ENCODE assay signal across 10 cellular contexts in the genomic region with DNA sequence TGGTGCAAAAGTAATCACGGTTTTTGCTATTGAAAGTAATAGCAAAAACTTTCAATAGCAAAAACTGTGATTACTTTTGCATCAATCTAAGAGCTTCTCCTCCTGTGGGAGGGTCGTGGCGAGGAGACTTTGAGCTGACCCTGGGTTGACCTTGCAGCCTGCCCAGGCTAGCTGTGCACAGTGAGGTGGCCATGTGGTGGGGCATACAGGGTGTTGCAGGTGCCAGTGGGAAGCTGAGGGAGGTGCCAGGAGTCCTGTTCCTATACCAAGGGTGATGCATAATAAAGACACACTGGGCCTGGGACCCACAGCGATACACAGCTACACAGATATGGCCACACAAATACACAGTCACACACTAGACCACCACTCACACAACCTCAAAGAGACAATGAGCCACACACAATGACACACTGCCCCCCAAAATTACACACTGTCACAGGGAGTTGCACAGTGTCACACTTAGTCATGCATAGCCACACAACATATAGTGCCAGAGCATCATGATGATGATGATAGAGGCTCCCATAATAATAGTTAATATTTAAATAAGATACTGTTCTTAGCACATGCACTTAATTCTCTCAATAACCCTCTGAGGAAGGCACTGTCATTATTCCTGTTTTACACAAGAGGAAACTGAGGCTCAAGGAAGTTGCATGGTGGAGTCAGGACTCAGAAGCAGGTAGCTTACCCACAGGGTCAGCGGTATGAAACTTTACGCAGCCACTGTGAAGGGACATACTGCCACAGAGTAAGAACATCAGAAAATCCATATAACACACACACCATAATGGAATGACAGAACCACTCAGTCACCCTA. TPM values are rescaled to one million over a fixed set of nuclear protein-coding genes. Genes with fewer than 3 reads are reported as not detected.
DNase-seq lines count a peak whose midpoint lies in the region; TF ChIP-seq lines count a peak whose summit lies in the region.
"Had no signal": no experiment of that assay in that cellular context is flagged by ENCODE, and none has a peak within 500 bp of the region (broad histone marks: within the 10 kb centered on the region; RNA-seq: fewer than 3 reads in every experiment).

No MANE protein-coding gene starts in this region.

- peak overlapping the region; percentile 65 to 90 (median 76) for H3K4me3 ChIP-seq in Peyer's patch
- H3K4me3 ChIP-seq in effector memory CD4-positive, alpha-beta T cell (ENCODE audit: insufficient read depth, low read depth, low read length, poor library complexity, severe bottlenecking): peak overlapping the region; percentile 73
- peak overlapping the region; percentile 90 for H3K4me3 ChIP-seq in parathyroid adenoma (ENCODE audit: low read depth, low read length)
- no peak overlapping the region for H3K4me3 ChIP-seq in H7 (ENCODE audit: insufficient read depth, low read depth, low read length)

- no peak for TF ChIP-seq POLR2A in Peyer's patch (IDR thresholded peaks at IDR 0.05)

- CTCF ChIA-PET in Calu3 (lab: Charles Lee): no interaction called here

- no peak overlapping the region for H3K9ac ChIP-seq in parathyroid adenoma

- H3K79me2 ChIP-seq in parathyroid adenoma: no peaks in the 10 kb centered on the region

- H3K36me3 ChIP-seq in Peyer's patch: peaks cover 0 to 12% (median 0%) of the 10 kb centered on the region in 3 donors
- H3K36me3 ChIP-seq in effector memory CD4-positive, alpha-beta T cell (ENCODE audit: control insufficient read depth, insufficient read depth, low read length): peaks cover 19% of the 10 kb centered on the region
- no peaks in the 10 kb centered on the region for H3K36me3 ChIP-seq in parathyroid adenoma (ENCODE audit: control insufficient read depth, insufficient read depth, low read length)
- H3K36me3 ChIP-seq in H7 (replicated peaks; ENCODE audit: control insufficient read depth, insufficient read depth, low read length): no peaks in the 10 kb centered on the region; the same call in 1 of the 2 replicates

- TF ChIP-seq CTCF in Calu3 (IDR thresholded peaks at IDR 0.05; ENCODE audit: unreplicated experiment): no peak
- no peak for TF ChIP-seq CTCF in Peyer's patch (IDR thresholded peaks at IDR 0.05)
- no peak for TF ChIP-seq CTCF in parathyroid adenoma (IDR thresholded peaks at IDR 0.05)

- H3K4me1 Mint-ChIP-seq in Calu3 (ENCODE audit: low read depth, unreplicated experiment): peaks cover 30% of the 10 kb centered on the region

- peak overlapping the region; percentile 87 for H3K4me2 ChIP-seq in parathyroid adenoma (ENCODE audit: low read length)

- H2AFZ ChIP-seq in parathyroid adenoma: peak overlapping the region; percentile 84

- no peaks in the 10 kb centered on the region for H3K9me3 Mint-ChIP-seq in Calu3 (ENCODE audit: low read depth, unreplicated experiment)

- peak overlapping the region; percentile 92 to 96 (median 94) for H3K27ac ChIP-seq in Peyer's patch
- H3K27ac ChIP-seq in effector memory CD4-positive, alpha-beta T cell (ENCODE audit: insufficient read depth, low read length, poor library complexity, severe bottlenecking): peak overlapping the region; percentile 94
- H3K27ac ChIP-seq in parathyroid adenoma: peak overlapping the region; percentile 94

- no peak for DNase-seq in Calu3
- DNase-seq in Peyer's patch: peak in 2 of 3 donors; percentile 36 to 41
- no peak for DNase-seq in effector memory CD4-positive, alpha-beta T cell
- no peak for DNase-seq in HPDE6-E6E7 (ENCODE audit: extremely low spot score)
- no peak for DNase-seq in RKO (ENCODE audit: low spot score)
- no peak for DNase-seq in H7
- no peak for DNase-seq in DMS53 (lab: John Stamatoyannopoulos, UW)
- DNase-seq: activated CD4-positive, alpha-beta T cell treated with anti-CD3 and anti-CD28 coated beads, Interleukin-2, amount 50 U/mL, for 4 hours; GDM1 had no signal

- H3K4me1 ChIP-seq in Peyer's patch: peaks cover 0 to 18% (median 3%) of the 10 kb centered on the region in 4 donors
- peaks cover 8% of the 10 kb centered on the region for H3K4me1 ChIP-seq in effector memory CD4-positive, alpha-beta T cell (ENCODE audit: control insufficient read depth, insufficient read depth, low read length, poor library complexity, severe bottlenecking)
- H3K4me1 ChIP-seq in parathyroid adenoma: no peaks in the 10 kb centered on the region

- H3K36me3 Mint-ChIP-seq in Calu3 (ENCODE audit: insufficient read depth, unreplicated experiment): peaks cover 23% of the 10 kb centered on the region

- no TSS peak for BruUV-seq in Calu3 (replicated peaks; lab: Mats Ljungman, UMichigan)

- peak overlapping the region; percentile 93 for H3K4me3 Mint-ChIP-seq in Calu3 (ENCODE audit: low read depth, unreplicated experiment)

- H3K27ac Mint-ChIP-seq in Calu3 (ENCODE audit: unreplicated experiment): no peak overlapping the region

- H3K27me3 ChIP-seq in Peyer's patch: no peaks in the 10 kb centered on the region
- no peaks in the 10 kb centered on the region for H3K27me3 ChIP-seq in effector memory CD4-positive, alpha-beta T cell (replicated peaks; ENCODE audit: control insufficient read depth, insufficient read depth, low read length, poor library complexity, severe bottlenecking)
- H3K27me3 ChIP-seq in parathyroid adenoma (ENCODE audit: control insufficient read depth, insufficient read depth, low read length): no peaks in the 10 kb centered on the region
- H3K27me3 ChIP-seq in H7 (ENCODE audit: control insufficient read depth, insufficient read depth, low read length): peaks cover 29% of the 10 kb centered on the region

- no peaks in the 10 kb centered on the region for H3K9me3 ChIP-seq in Peyer's patch
- H3K9me3 ChIP-seq in effector memory CD4-positive, alpha-beta T cell (ENCODE audit: control insufficient read depth, low read length): no peaks in the 10 kb centered on the region
- no peaks in the 10 kb centered on the region for H3K9me3 ChIP-seq in parathyroid adenoma (ENCODE audit: control insufficient read depth, low read length)

- intact Hi-C loops in Calu3 (cut with micrococcal nuclease; ENCODE audit: unreplicated experiment): no loop called here

- no peaks in the 10 kb centered on the region for H3K27me3 Mint-ChIP-seq in Calu3 (ENCODE audit: unreplicated experiment)

RNA-seq across cellular contexts. Expression of gene PLCD1, which starts 6.3 kb away (rescaled TPM):
- total RNA-seq in Calu3 (2022) (7.8 and 9.8 TPM in 2 replicates), Peyer's patch (10 to 100 TPM; 36.6 to 47.0 (median 40.5) TPM)
- total RNA-seq in H7 (2014; rRNA removed; shearing (Covaris generic)): 22.2 and 22.3 TPM in 2 replicates

RNA-seq across cellular contexts. Expression of gene DLEC1, which starts 15.9 kb away (rescaled TPM):
- total RNA-seq in Calu3 (2022) (0.28 and 0.78 TPM in 2 replicates), Peyer's patch (1 to 10 TPM in 1 of 4 donors, under 1 TPM in 3; 0.18 to 2.2 (median 0.75) TPM)
- 0.33 and 1.3 TPM in 2 replicates for total RNA-seq in H7 (2014; rRNA removed; shearing (Covaris generic))

RNA-seq across cellular contexts. Expression of gene VILL, which starts 32.5 kb away (rescaled TPM):
- total RNA-seq in Calu3 (2022): 52.6 and 86.8 TPM in 2 replicates
- 100 to 1,000 TPM in 3 of 4 donors, 10 to 100 TPM in 1; 59.4 to 309 (median 230) TPM for total RNA-seq in Peyer's patch
- 5.0 and 5.3 TPM in 2 replicates for total RNA-seq in H7 (2014; rRNA removed; shearing (Covaris generic))

Comparison
In these comparisons a context has a peak if more than half of its experiments do, and no peak if none do; other contexts are left out.
1. DNase-seq: peak in Peyer's patch (2 of 3); none in Calu3 (single experiment), effector memory CD4-positive, alpha-beta T cell (0 of 3), HPDE6-E6E7 (single experiment), RKO (single experiment), H7 (single experiment) and DMS53 (single experiment).
2. Peak in every context shown above with its lines, with median percentiles within 50 percentile points of each other: H3K27ac ChIP-seq.